ENCODE assay signal across 23 cellular contexts in genomic region chr2:226832076-226832475, GRCh38. TPM values are rescaled to one million over a fixed set of nuclear protein-coding genes. Genes with fewer than 3 reads are reported as not detected.
DNase-seq lines count a peak whose midpoint lies in the region; FAIRE-seq and TF ChIP-seq lines count a peak whose summit lies in the region.
"Had no signal": no experiment of that assay in that cellular context is flagged by ENCODE, and none has a peak within 500 bp of the region (broad histone marks: within the 10 kb centered on the region; RNA-seq: fewer than 3 reads in every experiment).

No MANE protein-coding gene starts in this region.

- TF ChIP-seq EP300 in suprapubic skin (IDR thresholded peaks at IDR 0.05), result no peak

- H3K27me3 ChIP-seq in breast epithelium, result no peaks in the 10 kb centered on the region
- H3K27me3 ChIP-seq in suprapubic skin, result no peaks in the 10 kb centered on the region
- H3K27me3 ChIP-seq: BLaER1 treated with 17β-estradiol and CSF1 and Interleukin-3, amounts not matched to agents 10 nM and 100 nM had no signal

- H3K9me3 Mint-ChIP-seq in MCF 10A (ENCODE audit: unreplicated experiment), result no peaks in the 10 kb centered on the region
- peaks cover 9% of the 10 kb centered on the region for H3K9me3 Mint-ChIP-seq in activated naive CD8-positive, alpha-beta T cell treated with anti-CD3 and anti-CD28 coated beads for 36 hours
- H3K9me3 Mint-ChIP-seq: CD4-positive, alpha-beta T cell had no signal

- FAIRE-seq in HTR-8/SVneo (lab: Jason Lieb, UNC), result no peak
- FAIRE-seq: GM12878, H1 had no signal

- no peaks in the 10 kb centered on the region for H3K27me3 Mint-ChIP-seq in MCF 10A (ENCODE audit: insufficient read depth, unreplicated experiment)
- H3K27me3 Mint-ChIP-seq in activated naive CD8-positive, alpha-beta T cell treated with anti-CD3 and anti-CD28 coated beads for 36 hours, result no peaks in the 10 kb centered on the region
- H3K27me3 Mint-ChIP-seq: CD4-positive, alpha-beta T cell had no signal

- H3K36me3 ChIP-seq in breast epithelium (no peaks in the 10 kb centered on the region), suprapubic skin (no peaks in the 10 kb centered on the region)
- H3K36me3 ChIP-seq: BLaER1 treated with 17β-estradiol and CSF1 and Interleukin-3, amounts not matched to agents 10 nM and 100 nM had no signal

- peak overlapping the region; percentile 6 for H3K27ac Mint-ChIP-seq in MCF 10A (ENCODE audit: low read depth, unreplicated experiment)
- peak overlapping the region; percentile 16 for H3K27ac Mint-ChIP-seq in activated naive CD8-positive, alpha-beta T cell treated with anti-CD3 and anti-CD28 coated beads for 36 hours
- H3K27ac Mint-ChIP-seq: CD4-positive, alpha-beta T cell had no signal

- TF ChIP-seq CTCF in MCF 10A (IDR thresholded peaks at IDR 0.05; ENCODE audit: unreplicated experiment) (no peak), breast epithelium (IDR thresholded peaks at IDR 0.05) (no peak), suprapubic skin (IDR thresholded peaks at IDR 0.05) (no peak)

- no TSS peak for BruUV-seq in MCF 10A (replicated peaks; lab: Mats Ljungman, UMichigan)

- H3K4me1 ChIP-seq in breast epithelium (peaks cover 0 to 4% of the 10 kb centered on the region in 2 donors), suprapubic skin (peaks cover 21% of the 10 kb centered on the region)

- no peaks in the 10 kb centered on the region for H3K9me3 ChIP-seq in breast epithelium
- H3K9me3 ChIP-seq in suprapubic skin, result no peaks in the 10 kb centered on the region

- H3K4me3 Mint-ChIP-seq in MCF 10A (ENCODE audit: unreplicated experiment), result no peak overlapping the region
- H3K4me3 Mint-ChIP-seq in activated naive CD8-positive, alpha-beta T cell treated with anti-CD3 and anti-CD28 coated beads for 36 hours, result no peak overlapping the region
- H3K4me3 Mint-ChIP-seq: CD4-positive, alpha-beta T cell had no signal

- TF ChIP-seq POLR2A in breast epithelium (IDR thresholded peaks at IDR 0.05) (no peak), suprapubic skin (IDR thresholded peaks at IDR 0.05) (no peak)

- intact Hi-C loops in MCF 10A (cut with micrococcal nuclease), result no loop called here
- intact Hi-C loops in breast epithelium (cut with DNase I; ENCODE audit: low total_unique reads), result no loop called here

- POLR2A ChIA-PET in MCF 10A (lab: Yijun Ruan, JAX), result interaction anchor here (0.6 kb wide), 1 partner anchor 270 kb away, joined by 5 read pairs; no protein-coding TSS in a partner anchor

- H3K36me3 Mint-ChIP-seq in MCF 10A (ENCODE audit: insufficient read depth, unreplicated experiment), result peaks cover 4% of the 10 kb centered on the region
- H3K36me3 Mint-ChIP-seq in activated naive CD8-positive, alpha-beta T cell treated with anti-CD3 and anti-CD28 coated beads for 36 hours, result peaks cover 46% of the 10 kb centered on the region

- no peak for DNase-seq in MCF 10A (ENCODE audit: unreplicated experiment)
- no peak for DNase-seq in breast epithelium (ENCODE audit: low spot score in 2 of 2)
- DNase-seq in activated naive CD8-positive, alpha-beta T cell treated with anti-CD3 and anti-CD28 coated beads for 36 hours, result no peak
- peak; percentile 57 for DNase-seq in fibroblast of peridontal ligament (ENCODE audit: extremely low read depth)
- no peak for DNase-seq in SHP77 (lab: John Stamatoyannopoulos, UW)
- DNase-seq in HTR-8/SVneo (ENCODE audit: insufficient read length, low spot score), result no peak
- no peak for DNase-seq in suprapubic skin (ENCODE audit: low spot score in 2 of 2)
- DNase-seq: AML-193; CD4-positive, alpha-beta T cell; COR-L47; GDM1; HCEC 1CT; IMR-90; NCI-H1092; NCI-H1417 treated with DMSO at 0.1 percent for 48 hours; NCI-H1694 treated with DMSO at 0.1 percent for 48 hours; NCI-H2081; NCI-H2227 treated with DMSO at 0.1 percent for 48 hours; NCI-H69 had no signal

- no peak overlapping the region for H3K27ac ChIP-seq in breast epithelium
- no peak overlapping the region for H3K27ac ChIP-seq in suprapubic skin
- H3K27ac ChIP-seq: BLaER1 treated with 17β-estradiol and CSF1 and Interleukin-3, amounts not matched to agents 10 nM and 100 nM; KMS-11 had no signal

- CTCF ChIA-PET in MCF 10A (lab: Yijun Ruan, JAX), result no interaction called here

- peaks cover 4% of the 10 kb centered on the region for H3K4me1 Mint-ChIP-seq in MCF 10A (ENCODE audit: insufficient read depth, unreplicated experiment)
- peaks cover 32% of the 10 kb centered on the region for H3K4me1 Mint-ChIP-seq in activated naive CD8-positive, alpha-beta T cell treated with anti-CD3 and anti-CD28 coated beads for 36 hours

- H3K4me3 ChIP-seq in breast epithelium, result no peak overlapping the region
- H3K4me3 ChIP-seq in suprapubic skin, result no peak overlapping the region
- H3K4me3 ChIP-seq: BLaER1 treated with 17β-estradiol and CSF1 and Interleukin-3, amounts not matched to agents 10 nM and 100 nM; GM12878 had no signal

RNA-seq across cellular contexts. Expression of gene RHBDD1, which starts 3.8 kb away (rescaled TPM):
- 75.2 and 76.0 TPM in 2 replicates for total RNA-seq in MCF 10A (2022)
- 10 to 100 TPM; 17.9 to 46.2 (median 20.0) TPM for total RNA-seq in breast epithelium
- 10 to 100 TPM; 29.1 to 35.0 TPM for total RNA-seq in activated naive CD8-positive, alpha-beta T cell treated with anti-CD3 and anti-CD28 coated beads for 36 hours
- total RNA-seq in suprapubic skin, result 10 to 100 TPM; 14.0 to 41.8 (median 20.7) TPM

RNA-seq across cellular contexts. Expression of gene IRS1, which starts 32.5 kb away (rescaled TPM):
- 6.1 and 10.5 TPM in 2 replicates for total RNA-seq in MCF 10A (2022)
- 10 to 100 TPM; 18.4 to 48.3 (median 22.3) TPM for total RNA-seq in breast epithelium
- 1 to 10 TPM; 4.4 to 5.1 TPM for total RNA-seq in activated naive CD8-positive, alpha-beta T cell treated with anti-CD3 and anti-CD28 coated beads for 36 hours
- total RNA-seq in suprapubic skin, result 10 to 100 TPM; 18.4 to 40.7 (median 28.1) TPM
